Comparison of ENCODE assay signal across 23 cellular contexts in genomic region chr13:54660277-54660676, GRCh38.
DNase-seq lines count a peak whose midpoint lies in the region; ATAC-seq, FAIRE-seq and TF ChIP-seq lines count a peak whose summit lies in the region.
"Had no signal": no experiment of that assay in that cellular context is flagged by ENCODE, and none has a peak within 500 bp of the region (broad histone marks: within the 10 kb centered on the region; RNA-seq: fewer than 3 reads in every experiment).

No MANE protein-coding gene starts in this region.

- no peak overlapping the region for H3K4me3 ChIP-seq in H1 (ENCODE audit: extremely low read depth in 1 of 4, insufficient read depth in 2 of 4, low read depth in 3 of 4, low read length in 4 of 4)
- no peak overlapping the region for H3K4me3 ChIP-seq in neuronal stem cell (ENCODE audit: low read length in 2 of 2)
- H3K4me3 ChIP-seq in aorta (ENCODE audit: low read length in 2 of 2), result no peak overlapping the region
- H3K4me3 ChIP-seq: A549, BLaER1, GM23338, HAP-1 had no signal

- no peaks in the 10 kb centered on the region for H3K36me3 ChIP-seq in H1 (ENCODE audit: control insufficient read depth in 2 of 4, insufficient read depth in 4 of 4, low read length in 3 of 4)
- H3K36me3 ChIP-seq in neuronal stem cell (replicated peaks in 1 of 2; ENCODE audit: control insufficient read depth in 2 of 2, insufficient read depth in 2 of 2, low read length in 2 of 2), result no peaks in the 10 kb centered on the region
- no peaks in the 10 kb centered on the region for H3K36me3 ChIP-seq in aorta (ENCODE audit: control insufficient read depth in 1 of 2, insufficient read depth in 2 of 2, low read length in 1 of 2)
- H3K36me3 ChIP-seq: BLaER1, HAP-1 had no signal

- H3K4me3 Mint-ChIP-seq in WTC11, result no peak overlapping the region
- H3K4me3 Mint-ChIP-seq: CD4-positive, CD25-positive, alpha-beta regulatory T cell; CD8-positive, alpha-beta T cell; GM23338; HFFc6 had no signal

- H3K27me3 Mint-ChIP-seq in WTC11 (ENCODE audit: low read depth), result no peaks in the 10 kb centered on the region
- H3K27me3 Mint-ChIP-seq: CD4-positive, CD25-positive, alpha-beta regulatory T cell had no signal

- H3K56ac ChIP-seq in H1 (replicated peaks; ENCODE audit: insufficient read length, low read depth, low read length), result no peak overlapping the region

- H3K9me3 Mint-ChIP-seq in WTC11, result peaks cover 12% of the 10 kb centered on the region

- CTCF ChIA-PET in WTC11 (lab: Charles Lee), result no interaction called here
- CTCF ChIA-PET in H1 (lab: Charles Lee; ENCODE audit: partially characterized antibody), result no interaction called here

- no peak overlapping the region for H3K4ac ChIP-seq in H1 (replicated peaks; ENCODE audit: insufficient read length, low read depth, low read length)
- H3K4ac ChIP-seq in neuronal stem cell (ENCODE audit: low read length), result no peak overlapping the region

- H3K18ac ChIP-seq in H1 (ENCODE audit: extremely low read depth, low read length) (no peak overlapping the region), neuronal stem cell (ENCODE audit: low read length) (peak overlapping the region; percentile 35)

- no peaks in the 10 kb centered on the region; the same call in 1 of the 2 replicates for H3K36me3 Mint-ChIP-seq in WTC11
- H3K36me3 Mint-ChIP-seq: CD4-positive, CD25-positive, alpha-beta regulatory T cell; CD8-positive, alpha-beta T cell had no signal

- no peak for TF ChIP-seq EP300 in H1 (IDR thresholded peaks at IDR 0.05; ENCODE audit: borderline replicate concordance in 1 of 2, low read depth in 2 of 2, low read length in 2 of 2)

- H2BK5ac ChIP-seq in H1 (ENCODE audit: low read depth, low read length), result no peak overlapping the region
- no peak overlapping the region for H2BK5ac ChIP-seq in neuronal stem cell (ENCODE audit: low read length)

- peaks cover 15% of the 10 kb centered on the region; the same call in 1 of the 2 replicates for H3K4me1 Mint-ChIP-seq in WTC11
- H3K4me1 Mint-ChIP-seq: CD4-positive, CD25-positive, alpha-beta regulatory T cell; GM23338 had no signal

- H3K79me1 ChIP-seq in H1 (ENCODE audit: low read depth, low read length) (no peaks in the 10 kb centered on the region), neuronal stem cell (ENCODE audit: low read depth, low read length) (no peaks in the 10 kb centered on the region)

- H2AK5ac ChIP-seq in H1 (ENCODE audit: low read depth, low read length), result no peak overlapping the region
- H2AK5ac ChIP-seq in neuronal stem cell (ENCODE audit: low read depth, low read length), result no peak overlapping the region

- H2BK12ac ChIP-seq in H1 (ENCODE audit: low read depth, low read length) (no peak overlapping the region), neuronal stem cell (ENCODE audit: low read length) (no peak overlapping the region)

- TF ChIP-seq POLR2A in H1 (IDR thresholded peaks at IDR 0.05; ENCODE audit: control extremely low read depth in 1 of 2, low read depth in 2 of 2, low read length in 2 of 2) (no peak), GM18505 (IDR thresholded peaks at IDR 0.05; ENCODE audit: borderline replicate concordance, extremely low read depth, insufficient read depth, insufficient read length) (no peak)

- no peak overlapping the region for H3K9ac ChIP-seq in H1 (replicated peaks in 1 of 4; ENCODE audit: extremely low read depth in 1 of 4, low read depth in 3 of 4, low read length in 3 of 4)
- no peak overlapping the region for H3K9ac ChIP-seq in neuronal stem cell (ENCODE audit: low read depth, low read length, poor library complexity)
- H3K9ac ChIP-seq: BLaER1 had no signal

- ATAC-seq in WTC11, result peak; percentile 41; the same call in 1 of the 2 replicates
- ATAC-seq in aorta (ENCODE audit: low FRiP score), result peak; percentile 45
- ATAC-seq in GM19351 (IDR thresholded peaks at IDR 0.05; ENCODE audit: unreplicated experiment), result no peak
- ATAC-seq in GM18505 (IDR thresholded peaks at IDR 0.05; ENCODE audit: unreplicated experiment), result no peak
- ATAC-seq: A549; CD8-positive, alpha-beta T cell; GM23338 had no signal

- DNase-seq in WTC11 (ENCODE audit: low spot score) (no peak), H1 (ENCODE audit: low read depth in 1 of 2, low spot score in 2 of 2) (no peak), neuronal stem cell (ENCODE audit: low spot score) (no peak), aorta (no peak), hypothalamus (lab: John Stamatoyannopoulos, UW) (no peak)
- DNase-seq: 8988T; Caco-2; CD4-positive, CD25-positive, alpha-beta regulatory T cell; CD8-positive, alpha-beta T cell; DMS153; DND-41; HFFc6 had no signal

- H3K4me2 ChIP-seq in H1 (ENCODE audit: insufficient read depth in 1 of 2, low read depth in 2 of 2, low read length in 2 of 2), result no peak overlapping the region
- no peak overlapping the region for H3K4me2 ChIP-seq in neuronal stem cell (ENCODE audit: insufficient read depth, low read length, poor library complexity, severe bottlenecking)
- H3K4me2 ChIP-seq: A549, BLaER1, GM23338 had no signal

- no peaks in the 10 kb centered on the region for H4K20me1 ChIP-seq in H1 (replicated peaks in 1 of 2; ENCODE audit: control insufficient read depth in 1 of 2, insufficient read depth in 2 of 2, low read length in 2 of 2)
- H4K20me1 ChIP-seq: BLaER1 had no signal

- H3K27ac ChIP-seq in H1 (ENCODE audit: low read depth, low read length), result no peak overlapping the region
- no peak overlapping the region for H3K27ac ChIP-seq in neuronal stem cell (replicated peaks; ENCODE audit: low read length)
- H3K27ac ChIP-seq in aorta (ENCODE audit: low read depth in 1 of 2, low read length in 2 of 2), result no peak overlapping the region
- H3K27ac ChIP-seq: A549, BLaER1, C4-2B had no signal

- no peak for TF ChIP-seq RAD21 in H1 (IDR thresholded peaks at IDR 0.05 in 1 of 2, conservative IDR thresholded peaks at IDR 0.05 in 1 of 2; ENCODE audit: low read depth in 2 of 2, low read length in 2 of 2)

- FAIRE-seq in H1 (lab: Jason Lieb, UNC), result no peak
- FAIRE-seq: A549, G401.6, GM12892, GM19239, H54 had no signal

- H3K9me3 ChIP-seq in H1 (ENCODE audit: insufficient read depth in 2 of 2, low read depth in 1 of 2, low read length in 1 of 2), result no peaks in the 10 kb centered on the region
- peaks cover 0 to 1% of the 10 kb centered on the region in 2 donors for H3K9me3 ChIP-seq in neuronal stem cell (replicated peaks in 1 of 2; ENCODE audit: control insufficient read depth in 2 of 2, insufficient read depth in 1 of 2, low read depth in 1 of 2, low read length in 2 of 2)
- H3K9me3 ChIP-seq in aorta (ENCODE audit: control insufficient read depth, low read length), result no peaks in the 10 kb centered on the region
- H3K9me3 ChIP-seq: A549, BLaER1, Caco-2, HAP-1 had no signal

- H4K8ac ChIP-seq in H1 (ENCODE audit: extremely low read depth, insufficient read depth, low read length) (no peak overlapping the region), neuronal stem cell (ENCODE audit: low read depth, low read length) (no peak overlapping the region)

- H2BK20ac ChIP-seq in H1 (ENCODE audit: low read length), result no peak overlapping the region

- H3K79me2 ChIP-seq in H1 (ENCODE audit: control insufficient read depth in 1 of 2, insufficient read depth in 2 of 2, low read length in 2 of 2), result no peaks in the 10 kb centered on the region

- 93% methylated on average over 12 of the region's 12 CpGs; no CpG with 5 or more reads in 1 of the 2 experiments for WGBS in H1 (ENCODE audit: extremely low coverage in 1 of 2, insufficient coverage in 1 of 2, insufficient read length in 1 of 2, insufficient replicate concordance in 2 of 2, low coverage in 1 of 2, low lambda C conversion rate in 2 of 2, missing lambda C conversion rate in 1 of 2), 2 experiments
- no CpG with 5 or more reads among the region's 12 CpGs for WGBS in neuronal stem cell (ENCODE audit: extremely low coverage in 2 of 2, insufficient read length in 2 of 2, insufficient replicate concordance in 1 of 2), 2 donors
- 91 to 92% methylated on average over 12 of the region's 12 CpGs for WGBS in aorta, 2 donors

- no peak overlapping the region for H4K5ac ChIP-seq in H1 (ENCODE audit: insufficient read length, low read depth, low read length)

- H3K23me2 ChIP-seq in H1 (ENCODE audit: low read depth, low read length), result no peaks in the 10 kb centered on the region

- H3K23ac ChIP-seq in H1 (ENCODE audit: insufficient read length) (no peak overlapping the region), neuronal stem cell (ENCODE audit: low read depth, low read length, poor library complexity) (no peak overlapping the region)

- no peak overlapping the region for H2BK15ac ChIP-seq in H1 (ENCODE audit: low read length)
- no peak overlapping the region for H2BK15ac ChIP-seq in neuronal stem cell (ENCODE audit: low read length)

- H3K14ac ChIP-seq in H1 (ENCODE audit: insufficient read length) (no peak overlapping the region), neuronal stem cell (ENCODE audit: low read length) (no peak overlapping the region)

- H2AFZ ChIP-seq in H1 (ENCODE audit: low read length), result 0 out of 2 replicates have a peak overlapping the region, but pooled peaks have one; percentile 2
- H2AFZ ChIP-seq in neuronal stem cell (ENCODE audit: low read length), result no peak overlapping the region
- H2AFZ ChIP-seq: GM23338 had no signal

- intact Hi-C loops in aorta (cut with DNase I), result no loop called here

- TF ChIP-seq CTCF in WTC11 (IDR thresholded peaks at IDR 0.05) (no peak), H1 (IDR thresholded peaks at IDR 0.05; ENCODE audit: control extremely low read depth in 1 of 3, insufficient read depth in 1 of 3, low read depth in 1 of 3, low read length in 3 of 3) (no peak)

- H2BK120ac ChIP-seq in H1 (replicated peaks; ENCODE audit: low read depth, low read length) (no peak overlapping the region), neuronal stem cell (ENCODE audit: low read depth, low read length) (no peak overlapping the region)

- H3K27ac Mint-ChIP-seq in WTC11, result no peak overlapping the region
- H3K27ac Mint-ChIP-seq: CD4-positive, CD25-positive, alpha-beta regulatory T cell; CD8-positive, alpha-beta T cell; GM23338; HFFc6 had no signal

- H4K91ac ChIP-seq in H1 (replicated peaks; ENCODE audit: insufficient read length, low read length), result no peak overlapping the region
- no peak overlapping the region for H4K91ac ChIP-seq in neuronal stem cell (ENCODE audit: low read depth, low read length, poor library complexity)

- POLR2A ChIA-PET in WTC11 (lab: Charles Lee), result no interaction called here
- POLR2A ChIA-PET in H1 (lab: Charles Lee; ENCODE audit: partially characterized antibody), result no interaction called here

- no peaks in the 10 kb centered on the region for H3K27me3 ChIP-seq in H1 (replicated peaks in 1 of 4; ENCODE audit: control insufficient read depth in 3 of 4, extremely low read depth in 1 of 4, insufficient read depth in 3 of 4, low read length in 3 of 4)
- no peaks in the 10 kb centered on the region for H3K27me3 ChIP-seq in neuronal stem cell (ENCODE audit: control insufficient read depth in 3 of 3, insufficient read depth in 3 of 3, low read depth in 1 of 3, low read length in 3 of 3)
- no peaks in the 10 kb centered on the region for H3K27me3 ChIP-seq in aorta (ENCODE audit: control insufficient read depth in 1 of 2, insufficient read depth in 2 of 2, low read length in 1 of 2)
- H3K27me3 ChIP-seq: BLaER1 had no signal

- no peaks in the 10 kb centered on the region for H3K4me1 ChIP-seq in H1 (replicated peaks in 1 of 4; ENCODE audit: control insufficient read depth in 3 of 4, insufficient read depth in 4 of 4, low read length in 3 of 4)
- no peaks in the 10 kb centered on the region for H3K4me1 ChIP-seq in neuronal stem cell (ENCODE audit: control insufficient read depth in 2 of 2, insufficient read depth in 1 of 2, low read depth in 1 of 2, low read length in 2 of 2)
- H3K4me1 ChIP-seq in aorta (ENCODE audit: control insufficient read depth in 1 of 2, insufficient read depth in 2 of 2, low read length in 2 of 2), result no peaks in the 10 kb centered on the region
- H3K4me1 ChIP-seq: A549, BLaER1, HAP-1 had no signal

Comparison
In these comparisons a context has a peak if more than half of its experiments do, and no peak if none do; other contexts are left out.
1. ATAC-seq: peak in WTC11 (single experiment) and aorta (single experiment); none in GM19351 (single experiment) and GM18505 (single experiment).